Comparison of ENCODE assay signal across 2 cellular contexts in genomic region chr7:103307487-103308231, GRCh38.
TF ChIP-seq lines count a peak whose summit lies in the region.

No MANE protein-coding gene starts in this region.

TF ChIP-seq in HCT116, 20 proteins besides CTCF, POLR2A, EP300 and RAD21:
- no peak for TF ChIP-seq ZNF274 (IDR thresholded peaks at IDR 0.05; ENCODE audit: low read depth, low read length)
- peak; percentile 12; the same call in 1 of the 2 replicates for TF ChIP-seq POLR2AphosphoS5 (IDR thresholded peaks at IDR 0.05; ENCODE audit: low read depth, low read length)
- TF ChIP-seq SP1 (IDR thresholded peaks at IDR 0.05; ENCODE audit: low read depth): no peak
- no peak for TF ChIP-seq SIN3A (IDR thresholded peaks at IDR 0.05; ENCODE audit: low read depth)
- TF ChIP-seq EZH2phosphoT487 (IDR thresholded peaks at IDR 0.05; ENCODE audit: borderline replicate concordance): no peak
- no peak for TF ChIP-seq ATF3 (IDR thresholded peaks at IDR 0.05)
- no peak for TF ChIP-seq TCF7L2 (IDR thresholded peaks at IDR 0.05; ENCODE audit: borderline replicate concordance, extremely low read depth, insufficient read depth, insufficient read length)
- no peak for TF ChIP-seq EZH2 (IDR thresholded peaks at IDR 0.05)
- TF ChIP-seq ZBTB33 (IDR thresholded peaks at IDR 0.05; ENCODE audit: extremely low read depth, insufficient replicate concordance, low read length): no peak

TF ChIP-seq in K562, 482 proteins besides CTCF, POLR2A, EP300 and RAD21:
- TF ChIP-seq CCNT2 (IDR thresholded peaks at IDR 0.05; ENCODE audit: borderline replicate concordance, extremely low read depth, insufficient read length, low read depth, low read length): no peak
- peak; percentile 100 for TF ChIP-seq NFIC (IDR thresholded peaks at IDR 0.05)
- TF ChIP-seq SMAD1 (IDR thresholded peaks at IDR 0.05; ENCODE audit: low read depth, low read length, partially characterized antibody): peak; percentile 74
- no peak for TF ChIP-seq ZNF407 (IDR thresholded peaks at IDR 0.05; ENCODE audit: low read depth)
- peak; percentile 99 for TF ChIP-seq NFIX (CRISPR knock-in tag; IDR thresholded peaks at IDR 0.05; ENCODE audit: low read depth)
- TF ChIP-seq NCOA2 (IDR thresholded peaks at IDR 0.05; ENCODE audit: partially characterized antibody in 2 of 2): peak in 1 of 2 experiments; percentile 55
TF ChIP-seq in K562: peak in this region for 4.
